ENCODE assay signal across 21 cellular contexts in genomic region chr4:10587296-10587695, GRCh38.
"Had no signal": no experiment of that assay in that cellular context is flagged by ENCODE, and none has a peak within 500 bp of the region (broad histone marks: within the 10 kb centered on the region; RNA-seq: fewer than 3 reads in every experiment).

No MANE protein-coding gene starts in this region.

- DNase-seq: effector CD4-positive, alpha-beta T cell; gastrocnemius medialis; heart right ventricle; hypothalamus; islet precursor cell; mammary epithelial cell; nucleus accumbens; ovary; sigmoid colon; thyroid gland; upper lobe of left lung; uterus had no signal

- ATAC-seq: gastrocnemius medialis, heart right ventricle, left lobe of liver, mucosa of descending colon had no signal

- H3K27me3 Mint-ChIP-seq: naive thymus-derived CD8-positive, alpha-beta T cell had no signal

- H3K27me3 ChIP-seq: esophagus muscularis mucosa, gastrocnemius medialis, neural progenitor cell, ovary, right atrium auricular region, sigmoid colon, suprapubic skin, thyroid gland, upper lobe of left lung, uterus had no signal

- H3K9me3 Mint-ChIP-seq: naive thymus-derived CD8-positive, alpha-beta T cell had no signal

- H3K36me3 Mint-ChIP-seq: naive thymus-derived CD8-positive, alpha-beta T cell; neural progenitor cell had no signal

- H3K4me3 ChIP-seq: coronary artery, esophagus muscularis mucosa, gastrocnemius medialis, heart right ventricle, mucosa of descending colon, neural progenitor cell, ovary, right atrium auricular region, sigmoid colon, skin epidermis, suprapubic skin, thyroid gland, upper lobe of left lung, uterus had no signal

- H3K4me1 ChIP-seq: gastrocnemius medialis, right atrium auricular region, uterus had no signal

- H3K36me3 ChIP-seq: esophagus muscularis mucosa, gastrocnemius medialis, heart right ventricle, neural progenitor cell, ovary, right atrium auricular region, sigmoid colon, suprapubic skin, thyroid gland, upper lobe of left lung, uterus had no signal

- H3K4me3 Mint-ChIP-seq: neural progenitor cell had no signal

- H3K9me3 ChIP-seq: esophagus muscularis mucosa, gastrocnemius medialis, heart right ventricle, mucosa of descending colon, ovary, right atrium auricular region, sigmoid colon, suprapubic skin, thyroid gland, upper lobe of left lung, uterus had no signal

- H2AFZ ChIP-seq: neural progenitor cell had no signal

- H3K4me2 ChIP-seq: neural progenitor cell had no signal

- H3K27ac Mint-ChIP-seq: neural progenitor cell had no signal

- H3K9ac ChIP-seq: neural progenitor cell had no signal
